Comparison of ENCODE assay signal across 9 cellular contexts in the genomic region with DNA sequence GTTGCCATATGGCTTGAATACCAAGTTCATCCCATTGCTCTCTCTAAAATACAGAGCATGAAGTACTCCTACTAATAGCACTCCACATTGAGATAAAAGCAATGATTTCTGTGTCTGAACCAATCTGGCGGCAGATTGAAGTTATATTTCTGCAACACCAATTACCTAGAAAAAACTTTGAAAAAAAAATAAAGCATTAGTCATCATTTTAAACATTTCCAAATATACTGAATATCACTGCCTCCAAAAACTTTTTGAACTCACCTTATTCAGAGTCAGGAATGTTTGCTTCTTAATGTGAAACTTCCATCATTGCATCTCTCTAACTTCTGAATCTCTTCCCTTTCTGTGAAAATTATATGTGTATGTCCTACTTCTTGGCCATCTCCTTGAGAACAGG.
"Had no signal": no experiment of that assay in that cellular context is flagged by ENCODE, and none has a peak within 500 bp of the region (broad histone marks: within the 10 kb centered on the region; RNA-seq: fewer than 3 reads in every experiment).

No MANE protein-coding gene starts in this region.

- H3K4me3 ChIP-seq: GM23338 had no signal

- H3K4me2 ChIP-seq: GM23338, KMS-11 had no signal

- DNase-seq: H9, HCEC 1CT, Karpas-422, KBM-7 had no signal

- FAIRE-seq: H1, H54, HTR-8/SVneo had no signal

- ATAC-seq: GM23338 had no signal

- H3K9ac ChIP-seq: KMS-11 had no signal

- H3K27ac ChIP-seq: KMS-11 had no signal

- H2AFZ ChIP-seq: GM23338 had no signal
